20 cellular contexts compared by ENCODE assay signal in the genomic region with DNA sequence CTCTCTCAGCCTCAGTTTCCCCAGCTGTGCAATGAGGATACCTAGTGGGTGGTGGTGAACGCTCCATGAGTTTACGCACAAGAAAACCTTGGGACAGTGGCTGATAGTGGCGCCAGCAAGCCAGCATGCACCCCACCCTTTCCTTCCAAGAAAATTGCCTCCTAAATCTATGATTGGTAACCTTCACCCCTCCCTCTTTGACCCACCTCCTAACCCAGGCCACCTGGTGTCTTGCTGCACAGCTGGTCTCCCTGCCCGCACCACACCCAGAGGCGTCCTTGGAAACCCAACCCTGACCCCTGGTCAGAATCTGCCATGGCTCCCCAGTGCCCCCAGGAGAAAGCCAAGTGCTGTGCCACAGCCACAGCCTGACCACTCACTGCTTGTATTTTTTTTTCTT. TPM values are rescaled to one million over a fixed set of nuclear protein-coding genes. Genes with fewer than 3 reads are reported as not detected.
DNase-seq lines count a peak whose midpoint lies in the region; ATAC-seq, FAIRE-seq and TF ChIP-seq lines count a peak whose summit lies in the region.
"Had no signal": no experiment of that assay in that cellular context is flagged by ENCODE, and none has a peak within 500 bp of the region (broad histone marks: within the 10 kb centered on the region; RNA-seq: fewer than 3 reads in every experiment).

No MANE protein-coding gene starts in this region.

- H3K9me3 ChIP-seq in BLaER1 (no peaks in the 10 kb centered on the region), H1 (ENCODE audit: insufficient read depth in 2 of 2, low read depth in 1 of 2, low read length in 1 of 2) (no peaks in the 10 kb centered on the region), neuronal stem cell (replicated peaks in 1 of 2; ENCODE audit: control insufficient read depth in 2 of 2, insufficient read depth in 1 of 2, low read depth in 1 of 2, low read length in 2 of 2) (no peaks in the 10 kb centered on the region)
- H3K9me3 ChIP-seq: gastrocnemius medialis, left lung, ovary had no signal

- H3K36me3 ChIP-seq in BLaER1, result no peaks in the 10 kb centered on the region
- H3K36me3 ChIP-seq in KMS-11 (ENCODE audit: insufficient read depth), result no peaks in the 10 kb centered on the region
- no peaks in the 10 kb centered on the region for H3K36me3 ChIP-seq in H1 (ENCODE audit: control insufficient read depth in 2 of 4, insufficient read depth in 4 of 4, low read length in 3 of 4)
- no peaks in the 10 kb centered on the region for H3K36me3 ChIP-seq in neuronal stem cell (replicated peaks in 1 of 2; ENCODE audit: control insufficient read depth in 2 of 2, insufficient read depth in 2 of 2, low read length in 2 of 2)
- H3K36me3 ChIP-seq: gastrocnemius medialis, left lung, ovary had no signal

- peak overlapping the region; percentile 35; the same call in 1 of the 2 replicates for H4K8ac ChIP-seq in H1 (ENCODE audit: extremely low read depth, insufficient read depth, low read length)
- H4K8ac ChIP-seq in neuronal stem cell (ENCODE audit: low read depth, low read length), result no peak overlapping the region

- H3K4me2 ChIP-seq in BLaER1 (peak overlapping the region; percentile 32; the same call in 1 of the 2 replicates), KMS-11 (peak overlapping the region; percentile 69), H1 (ENCODE audit: insufficient read depth in 1 of 2, low read depth in 2 of 2, low read length in 2 of 2) (no peak overlapping the region), neuronal stem cell (ENCODE audit: insufficient read depth, low read length, poor library complexity, severe bottlenecking) (no peak overlapping the region)

- H3K9me3 Mint-ChIP-seq in T-cell, result no peaks in the 10 kb centered on the region
- H3K9me3 Mint-ChIP-seq: activated T-cell treated with anti-CD3 and anti-CD28 coated beads, Interleukin-2, amount 50 U/mL, for 24 hours had no signal

- H2BK120ac ChIP-seq in H1 (replicated peaks; ENCODE audit: low read depth, low read length) (no peak overlapping the region), neuronal stem cell (ENCODE audit: low read depth, low read length) (no peak overlapping the region)

- no peak overlapping the region for H4K91ac ChIP-seq in H1 (replicated peaks; ENCODE audit: insufficient read length, low read length)
- H4K91ac ChIP-seq in neuronal stem cell (ENCODE audit: low read depth, low read length, poor library complexity), result no peak overlapping the region

- H3K23me2 ChIP-seq in H1 (ENCODE audit: low read depth, low read length), result no peaks in the 10 kb centered on the region

- H3K4me3 Mint-ChIP-seq in T-cell, result no peak overlapping the region
- H3K4me3 Mint-ChIP-seq: activated naive CD8-positive, alpha-beta T cell; activated T-cell treated with anti-CD3 and anti-CD28 coated beads, Interleukin-2, amount 50 U/mL, for 24 hours; brain had no signal

- H3K4me1 Mint-ChIP-seq in T-cell, result peaks cover 32 to 39% (median 38%) of the 10 kb centered on the region in 3 donors

- H3K36me3 Mint-ChIP-seq in T-cell, result no peaks in the 10 kb centered on the region
- H3K36me3 Mint-ChIP-seq: activated naive CD8-positive, alpha-beta T cell; brain had no signal

- ATAC-seq in GM19324 (IDR thresholded peaks at IDR 0.05; ENCODE audit: low FRiP score, unreplicated experiment) (no peak), T-cell (replicated peaks in 1 of 4) (no peak)
- ATAC-seq: gastrocnemius medialis had no signal

- no peaks in the 10 kb centered on the region for H4K20me1 ChIP-seq in BLaER1
- H4K20me1 ChIP-seq in KMS-11 (ENCODE audit: insufficient read depth), result no peaks in the 10 kb centered on the region
- H4K20me1 ChIP-seq in H1 (replicated peaks in 1 of 2; ENCODE audit: control insufficient read depth in 1 of 2, insufficient read depth in 2 of 2, low read length in 2 of 2), result no peaks in the 10 kb centered on the region

- no peak overlapping the region; the same call in 1 of the 2 replicates for H3K18ac ChIP-seq in H1 (ENCODE audit: extremely low read depth, low read length)
- no peak overlapping the region for H3K18ac ChIP-seq in neuronal stem cell (ENCODE audit: low read length)

- H3K23ac ChIP-seq in H1 (ENCODE audit: insufficient read length) (no peak overlapping the region), neuronal stem cell (ENCODE audit: low read depth, low read length, poor library complexity) (no peak overlapping the region)

- CTCF ChIA-PET in H1 (lab: Charles Lee; ENCODE audit: partially characterized antibody) (interaction anchor here (0.7 to 20.6 kb wide), 12 partner anchors 10 to 120 kb away, joined by 3 to 468 read pairs (median 15); partner anchors contain the start of gene NECTIN2), T-cell (lab: Charles Lee) (interaction anchor here (1.1 to 6.3 kb wide), 3 partner anchors 12 to 47 kb away, joined by 6 to 199 read pairs (median 45); no protein-coding TSS in a partner anchor)

- H3K4me3 ChIP-seq in BLaER1 (no peak overlapping the region), KMS-11 (IDR thresholded peaks at IDR 0.05; ENCODE audit: insufficient read depth, low read depth, low read length) (no peak overlapping the region), H1 (ENCODE audit: extremely low read depth in 1 of 4, insufficient read depth in 2 of 4, low read depth in 3 of 4, low read length in 4 of 4) (no peak overlapping the region), neuronal stem cell (ENCODE audit: low read length in 2 of 2) (no peak overlapping the region)
- H3K4me3 ChIP-seq: gastrocnemius medialis, ovary had no signal

- DNase-seq in H1 (ENCODE audit: low read depth in 1 of 2, low spot score in 2 of 2) (no peak), neuronal stem cell (ENCODE audit: low spot score) (no peak), NCI-H345 treated with DMSO at 0.1 percent for 48 hours (lab: John Stamatoyannopoulos, UW; ENCODE audit: unreplicated experiment) (no peak), T-cell (no peak)
- no peak for DNase-seq in stimulated activated CD4-positive, alpha-beta T cell treated with anti-CD3 and anti-CD28 coated beads, Interleukin-12 subunit alpha, Interleukin-12 subunit beta, amount 100 ng/mL, for 4 hours
- DNase-seq: activated CD4-positive, alpha-beta T cell treated with anti-CD3 and anti-CD28 coated beads, Interleukin-2, amount 50 U/mL, for 4 hours; activated T-cell treated with anti-CD3 and anti-CD28 coated beads, Interleukin-2, amount 50 U/mL, for 24 hours; cortex of kidney; gastrocnemius medialis; GDM1; NCI-H1417 treated with DMSO at 0.1 percent for 48 hours; ovary; stimulated activated CD4-positive, alpha-beta T cell treated with anti-CD3 and anti-CD28 coated beads, Interleukin-4, amount 100 ng/mL, for 4 hours had no signal

- no peaks in the 10 kb centered on the region for H3K27me3 Mint-ChIP-seq in T-cell
- H3K27me3 Mint-ChIP-seq: activated naive CD8-positive, alpha-beta T cell had no signal

- no peaks in the 10 kb centered on the region for H3K79me2 ChIP-seq in KMS-11 (ENCODE audit: insufficient read depth, low read depth)
- no peaks in the 10 kb centered on the region for H3K79me2 ChIP-seq in H1 (ENCODE audit: control insufficient read depth in 1 of 2, insufficient read depth in 2 of 2, low read length in 2 of 2)

- H3K27ac ChIP-seq in BLaER1 (0 out of 2 replicates have a peak overlapping the region, but pooled peaks have one; percentile 26), KMS-11 (peak overlapping the region; percentile 96), H1 (ENCODE audit: low read depth, low read length) (no peak overlapping the region), neuronal stem cell (replicated peaks; ENCODE audit: low read length) (no peak overlapping the region)
- H3K27ac ChIP-seq: gastrocnemius medialis, ovary had no signal

- H3K4ac ChIP-seq in H1 (replicated peaks; ENCODE audit: insufficient read length, low read depth, low read length) (no peak overlapping the region), neuronal stem cell (ENCODE audit: low read length) (no peak overlapping the region)

- no peak overlapping the region for H2BK5ac ChIP-seq in H1 (ENCODE audit: low read depth, low read length)
- no peak overlapping the region for H2BK5ac ChIP-seq in neuronal stem cell (ENCODE audit: low read length)

- TF ChIP-seq RAD21 in H1 (IDR thresholded peaks at IDR 0.05 in 1 of 2, conservative IDR thresholded peaks at IDR 0.05 in 1 of 2; ENCODE audit: low read depth in 2 of 2, low read length in 2 of 2), result no peak

- no peak overlapping the region for H2AK5ac ChIP-seq in H1 (ENCODE audit: low read depth, low read length)
- H2AK5ac ChIP-seq in neuronal stem cell (ENCODE audit: low read depth, low read length), result peak overlapping the region; percentile 74

- no peak overlapping the region; the same call in 1 of the 2 replicates for H2BK20ac ChIP-seq in H1 (ENCODE audit: low read length)

- TF ChIP-seq EP300 in H1 (IDR thresholded peaks at IDR 0.05; ENCODE audit: borderline replicate concordance in 1 of 2, low read depth in 2 of 2, low read length in 2 of 2), result no peak

- no peak for FAIRE-seq in H1 (lab: Jason Lieb, UNC)

- H3K79me1 ChIP-seq in H1 (ENCODE audit: low read depth, low read length) (no peaks in the 10 kb centered on the region), neuronal stem cell (ENCODE audit: low read depth, low read length) (no peaks in the 10 kb centered on the region)

- no peak overlapping the region for H3K14ac ChIP-seq in H1 (ENCODE audit: insufficient read length)
- no peak overlapping the region for H3K14ac ChIP-seq in neuronal stem cell (ENCODE audit: low read length)

- 88% methylated on average over 5 of the region's 5 CpGs; no CpG with 5 or more reads in 1 of the 2 experiments for WGBS in H1 (ENCODE audit: extremely low coverage in 1 of 2, insufficient coverage in 1 of 2, insufficient read length in 1 of 2, insufficient replicate concordance in 2 of 2, low coverage in 1 of 2, low lambda C conversion rate in 2 of 2, missing lambda C conversion rate in 1 of 2), 2 experiments
- WGBS in neuronal stem cell (ENCODE audit: extremely low coverage in 2 of 2, insufficient read length in 2 of 2, insufficient replicate concordance in 1 of 2), 2 donors, result no CpG with 5 or more reads among the region's 5 CpGs

- TF ChIP-seq CTCF in KMS-11 (conservative IDR thresholded peaks at IDR 0.05; ENCODE audit: low read depth, low read length) (no peak), H1 (IDR thresholded peaks at IDR 0.05; ENCODE audit: control extremely low read depth in 1 of 3, insufficient read depth in 1 of 3, low read depth in 1 of 3, low read length in 3 of 3) (no peak)

- H3K9ac ChIP-seq in BLaER1, result no peak overlapping the region
- peak overlapping the region; percentile 14; the same call in 1 of the 2 replicates for H3K9ac ChIP-seq in KMS-11
- H3K9ac ChIP-seq in H1 (replicated peaks in 1 of 4; ENCODE audit: extremely low read depth in 1 of 4, low read depth in 3 of 4, low read length in 3 of 4), result no peak overlapping the region
- H3K9ac ChIP-seq in neuronal stem cell (ENCODE audit: low read depth, low read length, poor library complexity), result no peak overlapping the region

- H3K27ac Mint-ChIP-seq in T-cell, result no peak overlapping the region
- H3K27ac Mint-ChIP-seq: activated naive CD8-positive, alpha-beta T cell; activated T-cell treated with anti-CD3 and anti-CD28 coated beads, Interleukin-2, amount 50 U/mL, for 24 hours; brain had no signal

- no peak overlapping the region for H4K5ac ChIP-seq in H1 (ENCODE audit: insufficient read length, low read depth, low read length)

- POLR2A ChIA-PET in H1 (lab: Charles Lee; ENCODE audit: partially characterized antibody), result interaction anchor here (0.8 to 1.7 kb wide), 2 partner anchors 36 to 49 kb away, joined by 3 read pairs; no protein-coding TSS in a partner anchor
- POLR2A ChIA-PET in T-cell (lab: Charles Lee), result interaction anchor here in 1 of 2 donors (0.6 kb wide), 1 partner anchor 235 kb away, joined by 9 read pairs; no protein-coding TSS in a partner anchor

- H3K4me1 ChIP-seq in BLaER1, result peaks cover 73% of the 10 kb centered on the region
- peaks cover 63% of the 10 kb centered on the region for H3K4me1 ChIP-seq in KMS-11 (ENCODE audit: low read depth, poor library complexity, severe bottlenecking)
- H3K4me1 ChIP-seq in H1 (replicated peaks in 1 of 4; ENCODE audit: control insufficient read depth in 3 of 4, insufficient read depth in 4 of 4, low read length in 3 of 4), result no peaks in the 10 kb centered on the region
- H3K4me1 ChIP-seq in neuronal stem cell (ENCODE audit: control insufficient read depth in 2 of 2, insufficient read depth in 1 of 2, low read depth in 1 of 2, low read length in 2 of 2), result peaks cover 0 to 4% of the 10 kb centered on the region in 2 donors

- H2BK15ac ChIP-seq in H1 (ENCODE audit: low read length) (no peak overlapping the region), neuronal stem cell (ENCODE audit: low read length) (peak overlapping the region; percentile 30)

- peak overlapping the region; percentile 68; the same call in 1 of the 2 replicates for H2BK12ac ChIP-seq in H1 (ENCODE audit: low read depth, low read length)
- H2BK12ac ChIP-seq in neuronal stem cell (ENCODE audit: low read length), result no peak overlapping the region

- TF ChIP-seq POLR2A in H1 (IDR thresholded peaks at IDR 0.05; ENCODE audit: control extremely low read depth in 1 of 2, low read depth in 2 of 2, low read length in 2 of 2), result no peak

- H3K27me3 ChIP-seq in BLaER1, result no peaks in the 10 kb centered on the region
- H3K27me3 ChIP-seq in KMS-11 (ENCODE audit: insufficient read depth, low read depth), result no peaks in the 10 kb centered on the region
- H3K27me3 ChIP-seq in H1 (replicated peaks in 1 of 4; ENCODE audit: control insufficient read depth in 3 of 4, extremely low read depth in 1 of 4, insufficient read depth in 3 of 4, low read length in 3 of 4), result no peaks in the 10 kb centered on the region; a peak in 1 of 7 replicates
- peaks cover 0 to 1% (median 0%) of the 10 kb centered on the region in 3 experiments for H3K27me3 ChIP-seq in neuronal stem cell (ENCODE audit: control insufficient read depth in 3 of 3, insufficient read depth in 3 of 3, low read depth in 1 of 3, low read length in 3 of 3)
- H3K27me3 ChIP-seq: gastrocnemius medialis, left lung, ovary had no signal

- no peak overlapping the region for H3K56ac ChIP-seq in H1 (replicated peaks; ENCODE audit: insufficient read length, low read depth, low read length)

- H2AFZ ChIP-seq in KMS-11 (ENCODE audit: low read depth), result peak overlapping the region; percentile 25; the same call in 1 of the 2 replicates
- H2AFZ ChIP-seq in H1 (ENCODE audit: low read length), result peak overlapping the region; percentile 34; the same call in 1 of the 2 replicates
- H2AFZ ChIP-seq in neuronal stem cell (ENCODE audit: low read length), result no peak overlapping the region

RNA-seq across cellular contexts. Expression of gene BCL3, which starts 22.8 kb away (rescaled TPM):
- 1.7 and 2.4 TPM in 2 replicates for total RNA-seq in H1 (2021; fragmentation: NEBNext Ultra II Directional; extraction: Animal tissue kit (Norgen Biotek cat#: 25700))
- 0.88 and 3.0 TPM in 2 replicates for polyA plus RNA-seq in H1 (2011; rRNA removed)
- 1.5 TPM for polyA plus RNA-seq in H1 (2011; cell fraction: cytosol; rRNA removed)
- 2.2 TPM for polyA plus RNA-seq in H1 (2011; cell fraction: nucleus; rRNA removed)
- 1.7 to 3.7 TPM (median 2.5 TPM) in 4 replicates for polyA plus RNA-seq in H1 (2012, experiment 1 of 2)
- 2.0 TPM for polyA plus RNA-seq in H1 (2012, experiment 2 of 2)
- polyA plus RNA-seq in H1 (2013, experiment 1 of 2), result 2.5 TPM
- polyA plus RNA-seq in H1 (2013, experiment 2 of 2), result 3.0 TPM
- 0.24 and 0.28 TPM in 2 replicates for polyA minus RNA-seq in H1 (2011; rRNA and poly(A)+ RNA removed)
- 2.6 TPM for polyA minus RNA-seq in H1 (2011; cell fraction: cytosol; rRNA and poly(A)+ RNA removed)
- 1.2 TPM for polyA minus RNA-seq in H1 (2011; cell fraction: nucleus; rRNA and poly(A)+ RNA removed)
- 1.8 TPM for polyA plus RNA-seq in neuronal stem cell (2013, experiment 1 of 2)
- 1.5 TPM for polyA plus RNA-seq in neuronal stem cell (2013, experiment 2 of 2)
- 100 to 1,000 TPM in 1 of 5 donors, 10 to 100 TPM in 4; 18.7 to 103 (median 19.4) TPM for total RNA-seq in T-cell

RNA-seq across cellular contexts. Expression of gene CEACAM16, which starts 26.7 kb away (rescaled TPM):
- total RNA-seq in H1 (2021; fragmentation: NEBNext Ultra II Directional; extraction: Animal tissue kit (Norgen Biotek cat#: 25700)), result not detected in 2 replicates
- not detected in 2 replicates for polyA plus RNA-seq in H1 (2011; rRNA removed)
- polyA plus RNA-seq in H1 (2011; cell fraction: cytosol; rRNA removed), result not detected
- not detected for polyA plus RNA-seq in H1 (2011; cell fraction: nucleus; rRNA removed)
- not detected in 4 replicates for polyA plus RNA-seq in H1 (2012, experiment 1 of 2)
- polyA plus RNA-seq in H1 (2012, experiment 2 of 2), result not detected
- not detected for polyA plus RNA-seq in H1 (2013, experiment 1 of 2)
- not detected for polyA plus RNA-seq in H1 (2013, experiment 2 of 2)
- not detected in 2 replicates for polyA minus RNA-seq in H1 (2011; rRNA and poly(A)+ RNA removed)
- polyA minus RNA-seq in H1 (2011; cell fraction: cytosol; rRNA and poly(A)+ RNA removed), result not detected
- polyA minus RNA-seq in H1 (2011; cell fraction: nucleus; rRNA and poly(A)+ RNA removed), result not detected
- not detected for polyA plus RNA-seq in neuronal stem cell (2013, experiment 1 of 2)
- not detected for polyA plus RNA-seq in neuronal stem cell (2013, experiment 2 of 2)
- not detected for total RNA-seq in T-cell
- total RNA-seq: gastrocnemius medialis, ovary, temporal lobe had no signal
- polyA plus RNA-seq: ovary had no signal

RNA-seq across cellular contexts. Expression of gene CBLC, which starts 52.0 kb away (rescaled TPM):
- total RNA-seq in H1 (2021; fragmentation: NEBNext Ultra II Directional; extraction: Animal tissue kit (Norgen Biotek cat#: 25700)), result 17.4 and 19.2 TPM in 2 replicates
- polyA plus RNA-seq in H1 (2011; rRNA removed), result 35.7 and 53.4 TPM in 2 replicates
- polyA plus RNA-seq in H1 (2011; cell fraction: cytosol; rRNA removed), result 29.6 TPM
- 73.8 TPM for polyA plus RNA-seq in H1 (2011; cell fraction: nucleus; rRNA removed)
- 10.4 to 27.8 TPM (median 20.4 TPM) in 4 replicates for polyA plus RNA-seq in H1 (2012, experiment 1 of 2)
- polyA plus RNA-seq in H1 (2012, experiment 2 of 2), result 14.5 TPM
- polyA plus RNA-seq in H1 (2013, experiment 1 of 2), result 15.0 TPM
- polyA plus RNA-seq in H1 (2013, experiment 2 of 2), result 13.7 TPM
- polyA minus RNA-seq in H1 (2011; rRNA and poly(A)+ RNA removed), result 20.2 and 26.7 TPM in 2 replicates
- 23.1 TPM for polyA minus RNA-seq in H1 (2011; cell fraction: cytosol; rRNA and poly(A)+ RNA removed)
- polyA minus RNA-seq in H1 (2011; cell fraction: nucleus; rRNA and poly(A)+ RNA removed), result 37.0 TPM
- 0.42 TPM for polyA plus RNA-seq in neuronal stem cell (2013, experiment 1 of 2)
- 0.43 TPM for polyA plus RNA-seq in neuronal stem cell (2013, experiment 2 of 2)
- total RNA-seq in T-cell, result under 1 TPM in 2 of 5 donors, not detected in 3; 0.25 to 0.30 TPM
- total RNA-seq: temporal lobe had no signal

RNA-seq across cellular contexts. Expression of gene CEACAM19, which starts 54.4 kb away (rescaled TPM):
- 2.7 and 3.1 TPM in 2 replicates for total RNA-seq in H1 (2021; fragmentation: NEBNext Ultra II Directional; extraction: Animal tissue kit (Norgen Biotek cat#: 25700))
- 3.4 and 4.0 TPM in 2 replicates for polyA plus RNA-seq in H1 (2011; rRNA removed)
- 2.4 TPM for polyA plus RNA-seq in H1 (2011; cell fraction: cytosol; rRNA removed)
- polyA plus RNA-seq in H1 (2011; cell fraction: nucleus; rRNA removed), result 10.2 TPM
- polyA plus RNA-seq in H1 (2012, experiment 1 of 2), result 2.8 to 5.3 TPM (median 3.6 TPM) in 4 replicates
- polyA plus RNA-seq in H1 (2012, experiment 2 of 2), result 1.6 TPM
- polyA plus RNA-seq in H1 (2013, experiment 1 of 2), result 1.9 TPM
- 1.6 TPM for polyA plus RNA-seq in H1 (2013, experiment 2 of 2)
- polyA minus RNA-seq in H1 (2011; rRNA and poly(A)+ RNA removed), result 1.5 and 4.7 TPM in 2 replicates
- 2.1 TPM for polyA minus RNA-seq in H1 (2011; cell fraction: cytosol; rRNA and poly(A)+ RNA removed)
- polyA minus RNA-seq in H1 (2011; cell fraction: nucleus; rRNA and poly(A)+ RNA removed), result 3.5 TPM
- polyA plus RNA-seq in neuronal stem cell (2013, experiment 1 of 2), result 2.2 TPM
- polyA plus RNA-seq in neuronal stem cell (2013, experiment 2 of 2), result 2.2 TPM
- total RNA-seq in T-cell, result 1 to 10 TPM in 3 of 5 donors, under 1 TPM in 2; 0.57 to 2.7 (median 1.0) TPM

Comparison
In these comparisons a context has a peak if more than half of its experiments do, and no peak if none do; other contexts are left out.
1. H3K27ac ChIP-seq: peak in BLaER1 (single experiment) and KMS-11 (single experiment); none in H1 (single experiment) and neuronal stem cell (single experiment).
2. H3K4me2 ChIP-seq: peak in BLaER1 (single experiment) and KMS-11 (single experiment); none in H1 (0 of 2) and neuronal stem cell (single experiment).
3. RNA of gene CBLC, which starts 52.0 kb away (total RNA-seq): 17.4 to 19.2 TPM in H1; 0.25 to 0.30 TPM in T-cell; every median in the first group is over 10 times any median in the second.